In the genomic region with DNA sequence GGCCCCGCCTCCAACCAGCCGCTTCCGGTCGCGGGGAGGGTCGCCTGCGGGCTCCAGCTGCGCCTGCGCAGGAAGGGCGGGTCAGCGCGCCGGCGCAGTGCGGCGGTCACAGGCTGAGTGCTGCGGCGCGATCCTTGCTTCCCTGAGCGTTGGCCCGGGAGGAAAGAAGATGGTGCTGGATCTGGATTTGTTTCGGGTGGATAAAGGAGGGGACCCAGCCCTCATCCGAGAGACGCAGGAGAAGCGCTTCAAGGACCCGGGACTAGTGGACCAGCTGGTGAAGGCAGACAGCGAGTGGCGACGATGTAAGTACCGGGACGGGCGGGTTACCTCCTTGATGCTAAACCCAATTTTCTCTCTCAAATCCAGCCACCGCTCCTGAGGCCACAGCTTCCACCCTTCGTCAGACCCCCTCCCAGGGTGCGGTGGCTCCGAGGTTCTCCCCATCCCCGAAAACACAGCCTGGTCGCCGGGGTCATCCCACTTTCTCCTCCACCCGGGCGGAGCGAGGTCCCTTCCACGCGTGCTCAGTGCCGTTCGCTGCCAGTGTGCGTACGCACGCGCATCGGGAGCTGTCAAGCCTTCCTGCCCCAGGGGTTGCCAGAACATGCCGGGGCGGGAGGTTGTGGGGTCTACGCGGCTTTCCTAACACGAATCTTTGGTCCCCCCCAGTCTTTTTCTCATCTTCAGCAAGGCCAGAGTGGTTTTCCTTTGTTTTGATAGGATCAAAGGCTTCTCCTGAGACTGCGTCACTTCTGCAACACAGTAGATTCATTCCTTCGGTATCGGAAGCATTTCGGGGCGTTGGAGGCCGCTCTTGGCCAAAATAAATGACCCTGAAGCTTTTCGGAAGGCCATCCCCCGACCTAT, we compare ENCODE assay signal across 8 cellular contexts. TPM values are rescaled to one million over a fixed set of nuclear protein-coding genes. Genes with fewer than 3 reads are reported as not detected.
DNase-seq lines count a peak whose midpoint lies in the region; ATAC-seq, FAIRE-seq and TF ChIP-seq lines count a peak whose summit lies in the region.

TSS of gene SARS1 (plus strand) at position 95 of the 870 bp plus-strand sequence. CDS start at position 170, 75 bp downstream.

- TF ChIP-seq POLR2A in H54 (IDR thresholded peaks at IDR 0.05; ENCODE audit: low read depth, low read length), result peak; percentile 89

- H3K27me3 ChIP-seq in Loucy (ENCODE audit: insufficient read depth, low read length, poor library complexity, severe bottlenecking) (peaks cover 18% of the 10 kb centered on the region), SJSA1 (replicated peaks) (no peaks in the 10 kb centered on the region), foreskin keratinocyte (no peaks in the 10 kb centered on the region), neuron (ENCODE audit: insufficient read depth, low read length) (no peaks in the 10 kb centered on the region), subcutaneous abdominal adipose tissue (ENCODE audit: control insufficient read depth in 5 of 5, insufficient read depth in 4 of 5, low read length in 5 of 5) (no peaks in the 10 kb centered on the region)

- H3K9me2 ChIP-seq in Loucy (replicated peaks; ENCODE audit: low read depth, low read length), result no peaks in the 10 kb centered on the region

- H3K4me3 ChIP-seq in Loucy (ENCODE audit: low read length, poor library complexity, severe bottlenecking) (peak within 1 kb of the TSS; percentile 91), SJSA1 (peak within 1 kb of the TSS; percentile 85), neuron (ENCODE audit: low read length) (peak within 1 kb of the TSS; percentile 93), subcutaneous abdominal adipose tissue (ENCODE audit: low read depth in 1 of 5, low read length in 5 of 5) (peak within 1 kb of the TSS; percentile 83 to 100 (median 95))

- H3K4me1 ChIP-seq in ES-I3 (ENCODE audit: insufficient read depth, low read length) (0 out of 2 replicates have a peak, but pooled peaks cover 3% of the 10 kb centered on the region), Loucy (ENCODE audit: insufficient read depth, low read length, poor library complexity, severe bottlenecking) (peaks cover 16% of the 10 kb centered on the region), SJSA1 (replicated peaks) (peaks cover 22% of the 10 kb centered on the region), foreskin keratinocyte (peaks cover 26% of the 10 kb centered on the region), neuron (ENCODE audit: insufficient read depth, low read length) (peaks cover 20% of the 10 kb centered on the region), subcutaneous abdominal adipose tissue (ENCODE audit: control insufficient read depth in 5 of 5, insufficient read depth in 5 of 5, low read length in 5 of 5) (peaks cover 0 to 28% (median 20%) of the 10 kb centered on the region in 5 donors)

- H4K20me1 ChIP-seq in Loucy (ENCODE audit: insufficient read depth, low read length, poor library complexity, severe bottlenecking), result peaks cover 29% of the 10 kb centered on the region

- H3K9ac ChIP-seq in ES-I3 (ENCODE audit: low read depth, low read length), result peak within 1 kb of the TSS; percentile 92
- H3K9ac ChIP-seq in Loucy (ENCODE audit: low read depth, low read length, poor library complexity, severe bottlenecking), result peak within 1 kb of the TSS; percentile 80
- peak within 1 kb of the TSS; percentile 91 to 95 (median 93) for H3K9ac ChIP-seq in subcutaneous abdominal adipose tissue (ENCODE audit: low read length in 5 of 5)

- no peaks in the 10 kb centered on the region for H3K9me3 ChIP-seq in ES-I3 (ENCODE audit: control insufficient read depth, insufficient read depth, low read length)
- H3K9me3 ChIP-seq in Loucy (ENCODE audit: insufficient read depth, low read depth, low read length), result no peaks in the 10 kb centered on the region
- H3K9me3 ChIP-seq in SJSA1 (replicated peaks), result no peaks in the 10 kb centered on the region
- peaks cover 3% of the 10 kb centered on the region for H3K9me3 ChIP-seq in neuron (ENCODE audit: low read length)
- no peaks in the 10 kb centered on the region for H3K9me3 ChIP-seq in subcutaneous abdominal adipose tissue (ENCODE audit: control insufficient read depth in 5 of 5, low read length in 5 of 5)

- H3K27ac ChIP-seq in SJSA1 (peak within 1 kb of the TSS; percentile 83), foreskin keratinocyte (peak within 1 kb of the TSS; percentile 81), subcutaneous abdominal adipose tissue (ENCODE audit: low read depth, low read length) (peak within 1 kb of the TSS; percentile 92)

- TF ChIP-seq CTCF in Loucy (conservative IDR thresholded peaks at IDR 0.05; ENCODE audit: low read length) (no peak), foreskin keratinocyte (conservative IDR thresholded peaks at IDR 0.05) (no peak)

- H2AFZ ChIP-seq in Loucy (ENCODE audit: low read length) (peak within 1 kb of the TSS; percentile 92), neuron (ENCODE audit: low read depth, low read length) (peak within 1 kb of the TSS; percentile 52)

- ATAC-seq in foreskin keratinocyte, result peak; percentile 70

- H3K79me2 ChIP-seq in Loucy (ENCODE audit: insufficient read depth, low read length), result peaks cover 43% of the 10 kb centered on the region

- H3F3A ChIP-seq in Loucy (ENCODE audit: low read depth), result no peaks in the 10 kb centered on the region

- DNase-seq in H54 (ENCODE audit: insufficient read length, low spot score), result peak; percentile 84
- peak; percentile 86 for DNase-seq in SJSA1 (ENCODE audit: low read depth in 1 of 2, low spot score in 2 of 2)
- DNase-seq in activated gamma-delta T cell treated with anti-CD3 and anti-CD28 coated beads, Interleukin-2, amount 50 U/mL, for 16 hours (ENCODE audit: low read depth), result peak; percentile 76
- DNase-seq in foreskin keratinocyte, result peak; percentile 54 to 71

- H3K4me2 ChIP-seq in Loucy (ENCODE audit: low read depth, low read length, poor library complexity, severe bottlenecking), result peak within 1 kb of the TSS; percentile 82

- peak; percentile 30 for FAIRE-seq in H54 (lab: Jason Lieb, UNC)

- peaks cover 15% of the 10 kb centered on the region for H3K36me3 ChIP-seq in ES-I3 (ENCODE audit: insufficient read depth, low read length)
- no peaks in the 10 kb centered on the region for H3K36me3 ChIP-seq in Loucy (ENCODE audit: insufficient read depth, low read length)
- peaks cover 32% of the 10 kb centered on the region for H3K36me3 ChIP-seq in SJSA1
- H3K36me3 ChIP-seq in neuron (ENCODE audit: insufficient read depth, low read length), result peaks cover 11% of the 10 kb centered on the region
- peaks cover 0 to 2% (median 0%) of the 10 kb centered on the region in 5 donors for H3K36me3 ChIP-seq in subcutaneous abdominal adipose tissue (ENCODE audit: control insufficient read depth in 5 of 5, insufficient read depth in 5 of 5, low read length in 5 of 5)

RNA-seq across cellular contexts. Expression of gene SARS1, which starts in this region (rescaled TPM):
- 252 and 264 TPM in 2 replicates for total RNA-seq in SJSA1 (2014; rRNA removed; shearing (Covaris generic))
- 225 and 279 TPM in 2 replicates for total RNA-seq in foreskin keratinocyte
- polyA plus RNA-seq in foreskin keratinocyte, result 189 and 238 TPM in 2 replicates

Comparison
In these comparisons a context has a peak if more than half of its experiments do, and no peak if none do; other contexts are left out.
1. Peak in every context shown above with its lines: DNase-seq, ATAC-seq, H3K4me3 ChIP-seq and H3K27ac ChIP-seq.